23 cellular contexts compared by ENCODE assay signal in the genomic region with DNA sequence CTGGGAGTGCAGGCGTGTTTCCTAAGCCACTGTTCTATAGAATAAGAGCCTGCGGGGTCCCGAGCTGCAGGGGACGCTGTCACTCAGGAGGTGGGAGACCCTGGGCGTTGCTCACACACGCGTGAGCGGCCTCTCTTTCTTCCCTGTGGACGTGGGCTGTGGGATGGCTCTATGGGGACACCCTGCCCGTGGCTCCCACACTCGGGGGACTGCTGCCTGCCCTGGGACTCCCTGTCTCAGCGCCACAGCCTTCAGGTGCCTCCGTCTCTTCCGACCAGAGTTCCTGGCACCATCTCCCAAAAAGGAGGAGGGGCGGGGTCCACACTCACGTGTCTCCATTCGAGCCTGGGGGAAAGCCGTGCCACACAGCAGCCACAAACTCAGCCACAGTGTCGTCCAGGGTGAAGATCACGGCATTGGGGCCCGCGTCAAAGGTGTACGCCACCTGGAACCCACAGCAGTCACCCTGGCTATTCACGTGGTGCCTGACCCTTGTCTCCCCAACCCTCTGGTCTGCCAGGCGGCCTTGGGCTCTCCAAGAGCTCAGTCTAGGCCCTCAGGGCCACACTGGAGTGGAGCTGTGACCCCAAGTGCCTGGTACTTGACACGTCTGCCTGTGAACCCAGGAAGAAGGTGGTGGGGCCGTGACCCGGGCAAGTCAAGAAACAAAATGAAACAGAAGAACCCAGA. TPM values are rescaled to one million over a fixed set of nuclear protein-coding genes. Genes with fewer than 3 reads are reported as not detected.
DNase-seq lines count a peak whose midpoint lies in the region; ATAC-seq, FAIRE-seq and TF ChIP-seq lines count a peak whose summit lies in the region.
"Had no signal": no experiment of that assay in that cellular context is flagged by ENCODE, and none has a peak within 500 bp of the region (broad histone marks: within the 10 kb centered on the region; RNA-seq: fewer than 3 reads in every experiment).

No MANE protein-coding gene starts in this region.

- H2AFZ ChIP-seq in HepG2 (ENCODE audit: low read length), result no peak overlapping the region

- H3K4me2 ChIP-seq in HepG2 (ENCODE audit: low read depth, low read length), result no peak overlapping the region

- H3K27me3 ChIP-seq in HepG2 (ENCODE audit: control insufficient read depth in 1 of 2, insufficient read depth in 2 of 2, low read length in 2 of 2) (no peaks in the 10 kb centered on the region), right lobe of liver (no peaks in the 10 kb centered on the region)
- H3K27me3 ChIP-seq: Peyer's patch had no signal

- H3K4me1 Mint-ChIP-seq in activated CD4-positive, alpha-beta T cell treated with anti-CD3 and anti-CD28 coated beads for 36 hours, result peaks cover 10% of the 10 kb centered on the region
- H3K4me1 Mint-ChIP-seq in natural killer cell, result peaks cover 36 to 45% of the 10 kb centered on the region in 2 donors

- 93% methylated on average over 26 of the region's 28 CpGs for WGBS in HepG2 (ENCODE audit: low lambda C conversion rate)
- WGBS in right lobe of liver (ENCODE audit: insufficient coverage, low coverage, low lambda C conversion rate, missing lambda C conversion rate), result 73% methylated on average over 7 of the region's 28 CpGs

- in situ Hi-C loops in HepG2 (cut with HindIII; ENCODE audit: extremely low pct_ligation_motif_present, low pct_unique_long_range_greater_than_20kb) (no loop called here), KBM-7 (cut with MboI; ENCODE audit: low pct_unique_long_range_greater_than_20kb, low sequenced_read_pairs) (no loop called here)

- POLR2A ChIA-PET in activated CD4-positive, alpha-beta T cell treated with anti-CD3 and anti-CD28 coated beads for 36 hours (lab: Charles Lee), result no interaction called here
- POLR2A ChIA-PET in HepG2 (lab: Yijun Ruan, JAX), result interaction anchor here (1.1 kb wide), 1 partner anchor 8 kb away, joined by 3 read pairs; the partner anchor contains the start of gene MVD

- intact Hi-C loops in activated CD4-positive, alpha-beta T cell treated with anti-CD3 and anti-CD28 coated beads for 36 hours (cut with DNase I, micrococcal nuclease), result no loop called here
- intact Hi-C loops in HepG2 (cut with micrococcal nuclease; ENCODE audit: unreplicated experiment), result loop anchor here (5.0 kb wide), 1 partner anchor 57 kb away; no protein-coding TSS in a partner anchor
- intact Hi-C loops in right lobe of liver (cut with DNase I), result no loop called here
- intact Hi-C loops in natural killer cell (cut with micrococcal nuclease), result loop anchor here (1.0 to 5.0 kb wide), 2 partner anchors 9 to 1267 kb away; partner anchors contain the start of gene MVD

- BruUV-seq in HepG2 (replicated peaks; lab: Mats Ljungman, UMichigan), result no TSS peak

- TF ChIP-seq RAD21 in HepG2 (CRISPR knock-in tag; IDR thresholded peaks at IDR 0.05), result no peak

- H4K20me1 ChIP-seq in HepG2 (ENCODE audit: insufficient read depth, low read length), result peaks cover 24% of the 10 kb centered on the region

- no peaks in the 10 kb centered on the region for H3K9me3 ChIP-seq in HepG2 (ENCODE audit: low read length)
- H3K9me3 ChIP-seq in right lobe of liver, result no peaks in the 10 kb centered on the region
- H3K9me3 ChIP-seq: Caco-2, Peyer's patch had no signal

- no peak overlapping the region for H3K4me3 Mint-ChIP-seq in activated CD4-positive, alpha-beta T cell treated with anti-CD3 and anti-CD28 coated beads for 36 hours
- peak overlapping the region; percentile 78 for H3K4me3 Mint-ChIP-seq in natural killer cell

- H3K4me3 ChIP-seq in HepG2 (replicated peaks in 1 of 3; ENCODE audit: insufficient read depth in 1 of 3, low read depth in 2 of 3, low read length in 3 of 3) (no peak overlapping the region), right lobe of liver (no peak overlapping the region), coronary artery (no peak overlapping the region)
- H3K4me3 ChIP-seq: Peyer's patch had no signal

- no peaks in the 10 kb centered on the region for H3K27me3 Mint-ChIP-seq in activated CD4-positive, alpha-beta T cell treated with anti-CD3 and anti-CD28 coated beads for 36 hours
- no peaks in the 10 kb centered on the region for H3K27me3 Mint-ChIP-seq in natural killer cell (ENCODE audit: low read depth in 2 of 2)
- H3K27me3 Mint-ChIP-seq: CD4-positive, CD25-positive, alpha-beta regulatory T cell had no signal

- H3K4me1 ChIP-seq in HepG2 (ENCODE audit: insufficient read depth, low read length) (peaks cover 22% of the 10 kb centered on the region), right lobe of liver (no peaks in the 10 kb centered on the region)

- H3K79me2 ChIP-seq in HepG2 (ENCODE audit: insufficient read depth, low read length), result peaks cover 38% of the 10 kb centered on the region

- TF ChIP-seq CTCF in HepG2 (CRISPR knock-in tag; IDR thresholded peaks at IDR 0.05) (no peak), right lobe of liver (IDR thresholded peaks at IDR 0.05) (no peak), natural killer cell (IDR thresholded peaks at IDR 0.05) (no peak), coronary artery (IDR thresholded peaks at IDR 0.05) (no peak)

- CTCF ChIA-PET in activated CD4-positive, alpha-beta T cell treated with anti-CD3 and anti-CD28 coated beads for 36 hours (lab: Charles Lee), result no interaction called here
- CTCF ChIA-PET in HepG2 (lab: Yijun Ruan, JAX; ENCODE audit: low intra/inter-chr PET ratio, low total read pairs), result no interaction called here

- no peak overlapping the region for H3K9ac ChIP-seq in HepG2 (ENCODE audit: insufficient read depth, low read depth, low read length)

- DNase-seq in activated CD4-positive, alpha-beta T cell treated with anti-CD3 and anti-CD28 coated beads for 36 hours, result no peak
- no peak for DNase-seq in activated CD4-positive, alpha-beta T cell treated with anti-CD3 and anti-CD28 coated beads for 4 hours
- DNase-seq in HepG2 (ENCODE audit: low spot score), result no peak
- no peak for DNase-seq in right lobe of liver
- no peak for DNase-seq in natural killer cell
- no peak for DNase-seq in coronary artery (ENCODE audit: low spot score)
- no peak for DNase-seq in KBM-7
- DNase-seq: AML-193; Caco-2; CD4-positive, CD25-positive, alpha-beta regulatory T cell; DMS153; GDM1; GOT3; KG1; NCI-H1105 treated with DMSO at 0.1 percent for 48 hours; NCI-H1694; NCI-H2081 treated with DMSO at 0.1 percent for 48 hours; NCI-H446 treated with DMSO at 0.1 percent for 48 hours; Peyer's patch had no signal

- no peak for FAIRE-seq in HepG2 (lab: Jason Lieb, UNC)

- ATAC-seq in activated CD4-positive, alpha-beta T cell treated with anti-CD3 and anti-CD28 coated beads for 36 hours, result no peak
- ATAC-seq in HepG2 (no peak), right lobe of liver (no peak), natural killer cell (no peak), GM21737 (IDR thresholded peaks at IDR 0.05; ENCODE audit: unreplicated experiment) (no peak)
- ATAC-seq: Right ventricle myocardium inferior had no signal

- H3K36me3 Mint-ChIP-seq in activated CD4-positive, alpha-beta T cell treated with anti-CD3 and anti-CD28 coated beads for 36 hours (ENCODE audit: low read depth), result peaks cover 14% of the 10 kb centered on the region
- no peaks in the 10 kb centered on the region for H3K36me3 Mint-ChIP-seq in natural killer cell

- TF ChIP-seq POLR2A in HepG2 (IDR thresholded peaks at IDR 0.05; ENCODE audit: insufficient read depth in 1 of 2, low read depth in 2 of 2, low read length in 2 of 2) (no peak), right lobe of liver (IDR thresholded peaks at IDR 0.05) (no peak)

- H3K36me3 ChIP-seq in HepG2 (replicated peaks in 1 of 2; ENCODE audit: control insufficient read depth in 1 of 2, insufficient read depth in 2 of 2, low read length in 2 of 2) (peaks cover 13 to 52% of the 10 kb centered on the region in 2 experiments), right lobe of liver (peaks cover 0 to 36% (median 0%) of the 10 kb centered on the region in 4 donors)

- peak overlapping the region; percentile 37 for H3K27ac Mint-ChIP-seq in activated CD4-positive, alpha-beta T cell treated with anti-CD3 and anti-CD28 coated beads for 36 hours
- H3K27ac Mint-ChIP-seq in natural killer cell, result peak overlapping the region; percentile 96 to 99

- H3K27ac ChIP-seq in HepG2 (ENCODE audit: extremely low read length, insufficient read depth, low read length), result no peak overlapping the region
- H3K27ac ChIP-seq in right lobe of liver, result no peak overlapping the region
- H3K27ac ChIP-seq in coronary artery, result no peak overlapping the region
- H3K27ac ChIP-seq: 22Rv1, Peyer's patch had no signal

- no peaks in the 10 kb centered on the region for H3K9me3 Mint-ChIP-seq in activated CD4-positive, alpha-beta T cell treated with anti-CD3 and anti-CD28 coated beads for 36 hours (ENCODE audit: low read depth)
- no peaks in the 10 kb centered on the region for H3K9me3 Mint-ChIP-seq in natural killer cell

- TF ChIP-seq EP300 in HepG2 (IDR thresholded peaks at IDR 0.05; ENCODE audit: low read depth in 2 of 2, low read length in 2 of 2) (no peak), HepG2 (CRISPR knock-in tag; IDR thresholded peaks at IDR 0.05; ENCODE audit: borderline replicate concordance) (no peak)

RNA-seq across cellular contexts. Expression of gene CYBA, which starts 3.7 kb away (rescaled TPM):
- 100 to 1,000 TPM; 155 to 200 TPM for total RNA-seq in activated CD4-positive, alpha-beta T cell treated with anti-CD3 and anti-CD28 coated beads for 36 hours
- 84.2 and 250 TPM in 2 replicates for total RNA-seq in HepG2 (2016; rRNA removed; fragmentation: Illumina TruSeq; extraction: Trizol)
- 92.1 and 114 TPM in 2 replicates for total RNA-seq in HepG2 (2016; cell fraction: cytosol; rRNA removed; fragmentation: Illumina TruSeq; extraction: Trizol; ENCODE audit: low read depth)
- 90.4 and 246 TPM in 2 replicates for total RNA-seq in HepG2 (2016; cell fraction: insoluble cytoplasmic fraction; rRNA removed; fragmentation: Illumina TruSeq; extraction: Trizol)
- total RNA-seq in HepG2 (2016; cell fraction: membrane; rRNA removed; fragmentation: Illumina TruSeq; extraction: Trizol), result 55.3 and 74.3 TPM in 2 replicates
- 170 and 197 TPM in 2 replicates for total RNA-seq in HepG2 (2016; cell fraction: nucleus; rRNA removed; fragmentation: Illumina TruSeq; extraction: Trizol)
- 196 and 258 TPM in 2 replicates for polyA plus RNA-seq in HepG2 (2011; rRNA removed)
- 338 and 484 TPM in 2 replicates for polyA plus RNA-seq in HepG2 (2011; cell fraction: cytosol; rRNA removed)
- 620 and 660 TPM in 2 replicates for polyA plus RNA-seq in HepG2 (2011; cell fraction: nucleus; rRNA removed)
- 207 and 213 TPM in 2 replicates for polyA plus RNA-seq in HepG2 (2012)
- polyA plus RNA-seq in HepG2 (2016; cell fraction: cytosol; fragmentation: Illumina TruSeq; extraction: Trizol; ENCODE audit: low read depth), result 111 and 128 TPM in 2 replicates
- 97.6 and 108 TPM in 2 replicates for polyA plus RNA-seq in HepG2 (2016; cell fraction: insoluble cytoplasmic fraction; fragmentation: Illumina TruSeq; extraction: Trizol; ENCODE audit: low read depth)
- polyA plus RNA-seq in HepG2 (2016; cell fraction: membrane; fragmentation: Illumina TruSeq; extraction: Trizol; ENCODE audit: low read depth), result 58.9 and 66.6 TPM in 2 replicates
- polyA plus RNA-seq in HepG2 (2016; cell fraction: nucleus; fragmentation: Illumina TruSeq; extraction: Trizol; ENCODE audit: insufficient read depth, low read depth), result 462 and 471 TPM in 2 replicates
- polyA minus RNA-seq in HepG2 (2011; rRNA and poly(A)+ RNA removed; ENCODE audit: low replicate concordance), result 170 and 432 TPM in 2 replicates
- polyA minus RNA-seq in HepG2 (2011; cell fraction: cytosol; rRNA and poly(A)+ RNA removed), result 173 and 183 TPM in 2 replicates
- polyA minus RNA-seq in HepG2 (2011; cell fraction: nucleus; rRNA and poly(A)+ RNA removed), result 79.1 and 82.6 TPM in 2 replicates
- 10 to 100 TPM; 22.8 to 70.0 (median 41.3) TPM for total RNA-seq in right lobe of liver
- 1,000 to 10,000 TPM; 1,001 to 1,351 (median 1,051) TPM for total RNA-seq in natural killer cell

RNA-seq across cellular contexts. Expression of gene MVD, which starts 8.4 kb away (rescaled TPM):
- 10 to 100 TPM; 62.8 to 81.1 TPM for total RNA-seq in activated CD4-positive, alpha-beta T cell treated with anti-CD3 and anti-CD28 coated beads for 36 hours
- total RNA-seq in HepG2 (2016; rRNA removed; fragmentation: Illumina TruSeq; extraction: Trizol), result 128 and 187 TPM in 2 replicates
- total RNA-seq in HepG2 (2016; cell fraction: cytosol; rRNA removed; fragmentation: Illumina TruSeq; extraction: Trizol; ENCODE audit: low read depth), result 86.8 and 92.1 TPM in 2 replicates
- 110 and 194 TPM in 2 replicates for total RNA-seq in HepG2 (2016; cell fraction: insoluble cytoplasmic fraction; rRNA removed; fragmentation: Illumina TruSeq; extraction: Trizol)
- total RNA-seq in HepG2 (2016; cell fraction: membrane; rRNA removed; fragmentation: Illumina TruSeq; extraction: Trizol), result 93.3 and 93.5 TPM in 2 replicates
- 150 and 173 TPM in 2 replicates for total RNA-seq in HepG2 (2016; cell fraction: nucleus; rRNA removed; fragmentation: Illumina TruSeq; extraction: Trizol)
- polyA plus RNA-seq in HepG2 (2011; rRNA removed), result 28.1 and 68.9 TPM in 2 replicates
- polyA plus RNA-seq in HepG2 (2011; cell fraction: cytosol; rRNA removed), result 33.1 and 34.9 TPM in 2 replicates
- 340 and 407 TPM in 2 replicates for polyA plus RNA-seq in HepG2 (2011; cell fraction: nucleus; rRNA removed)
- polyA plus RNA-seq in HepG2 (2012), result 81.3 and 104 TPM in 2 replicates
- 49.5 and 55.8 TPM in 2 replicates for polyA plus RNA-seq in HepG2 (2016; cell fraction: cytosol; fragmentation: Illumina TruSeq; extraction: Trizol; ENCODE audit: low read depth)
- 117 and 128 TPM in 2 replicates for polyA plus RNA-seq in HepG2 (2016; cell fraction: insoluble cytoplasmic fraction; fragmentation: Illumina TruSeq; extraction: Trizol; ENCODE audit: low read depth)
- 64.4 TPM in 2 replicates for polyA plus RNA-seq in HepG2 (2016; cell fraction: membrane; fragmentation: Illumina TruSeq; extraction: Trizol; ENCODE audit: low read depth)
- 435 and 459 TPM in 2 replicates for polyA plus RNA-seq in HepG2 (2016; cell fraction: nucleus; fragmentation: Illumina TruSeq; extraction: Trizol; ENCODE audit: insufficient read depth, low read depth)
- 8.9 and 43.8 TPM in 2 replicates for polyA minus RNA-seq in HepG2 (2011; rRNA and poly(A)+ RNA removed; ENCODE audit: low replicate concordance)
- polyA minus RNA-seq in HepG2 (2011; cell fraction: cytosol; rRNA and poly(A)+ RNA removed), result 24.2 and 37.5 TPM in 2 replicates
- 34.4 and 55.3 TPM in 2 replicates for polyA minus RNA-seq in HepG2 (2011; cell fraction: nucleus; rRNA and poly(A)+ RNA removed)
- total RNA-seq in right lobe of liver, result 10 to 100 TPM; 10.2 to 57.1 (median 15.2) TPM
- 100 to 1,000 TPM; 176 to 271 (median 185) TPM for total RNA-seq in natural killer cell

RNA-seq across cellular contexts. Expression of gene IL17C, which starts 16.1 kb away (rescaled TPM):
- total RNA-seq in activated CD4-positive, alpha-beta T cell treated with anti-CD3 and anti-CD28 coated beads for 36 hours, result under 1 TPM in 1 of 2 experiments, not detected in 1; 0.18 TPM
- total RNA-seq in HepG2 (2016; rRNA removed; fragmentation: Illumina TruSeq; extraction: Trizol), result not detected in 2 replicates
- total RNA-seq in HepG2 (2016; cell fraction: cytosol; rRNA removed; fragmentation: Illumina TruSeq; extraction: Trizol; ENCODE audit: low read depth), result not detected in 2 replicates
- total RNA-seq in HepG2 (2016; cell fraction: insoluble cytoplasmic fraction; rRNA removed; fragmentation: Illumina TruSeq; extraction: Trizol), result not detected in 2 replicates
- not detected in 2 replicates for total RNA-seq in HepG2 (2016; cell fraction: membrane; rRNA removed; fragmentation: Illumina TruSeq; extraction: Trizol)
- total RNA-seq in HepG2 (2016; cell fraction: nucleus; rRNA removed; fragmentation: Illumina TruSeq; extraction: Trizol), result not detected in 2 replicates
- polyA plus RNA-seq in HepG2 (2011; rRNA removed), result not detected in 2 replicates
- polyA plus RNA-seq in HepG2 (2011; cell fraction: cytosol; rRNA removed), result not detected in 2 replicates
- polyA plus RNA-seq in HepG2 (2011; cell fraction: nucleus; rRNA removed), result not detected in 2 replicates
- polyA plus RNA-seq in HepG2 (2012), result not detected in 2 replicates
- polyA plus RNA-seq in HepG2 (2016; cell fraction: cytosol; fragmentation: Illumina TruSeq; extraction: Trizol; ENCODE audit: low read depth), result not detected in 2 replicates
- not detected in 2 replicates for polyA plus RNA-seq in HepG2 (2016; cell fraction: insoluble cytoplasmic fraction; fragmentation: Illumina TruSeq; extraction: Trizol; ENCODE audit: low read depth)
- polyA plus RNA-seq in HepG2 (2016; cell fraction: membrane; fragmentation: Illumina TruSeq; extraction: Trizol; ENCODE audit: low read depth), result not detected in 2 replicates
- not detected in 2 replicates for polyA plus RNA-seq in HepG2 (2016; cell fraction: nucleus; fragmentation: Illumina TruSeq; extraction: Trizol; ENCODE audit: insufficient read depth, low read depth)
- polyA minus RNA-seq in HepG2 (2011; rRNA and poly(A)+ RNA removed; ENCODE audit: low replicate concordance), result not detected in 2 replicates
- not detected in 2 replicates for polyA minus RNA-seq in HepG2 (2011; cell fraction: cytosol; rRNA and poly(A)+ RNA removed)
- polyA minus RNA-seq in HepG2 (2011; cell fraction: nucleus; rRNA and poly(A)+ RNA removed), result not detected in 2 replicates
- total RNA-seq in right lobe of liver, result not detected
- 1 to 10 TPM in 2 of 3 donors, under 1 TPM in 1; 0.61 to 3.0 (median 1.2) TPM for total RNA-seq in natural killer cell
- total RNA-seq: Caco-2, Daoy, Peyer's patch, Right ventricle myocardium inferior had no signal
- polyA plus RNA-seq: CD4-positive, CD25-positive, alpha-beta regulatory T cell had no signal

RNA-seq across cellular contexts. Expression of gene SNAI3, which starts 31.8 kb away (rescaled TPM):
- 1 to 10 TPM; 3.6 to 4.1 TPM for total RNA-seq in activated CD4-positive, alpha-beta T cell treated with anti-CD3 and anti-CD28 coated beads for 36 hours
- total RNA-seq in HepG2 (2016; rRNA removed; fragmentation: Illumina TruSeq; extraction: Trizol) (0.09 and 0.18 TPM in 2 replicates), right lobe of liver (under 1 TPM; 0.15 to 0.98 (median 0.35) TPM), natural killer cell (1 to 10 TPM; 8.2 to 9.2 (median 8.4) TPM)
- not detected in 2 replicates for total RNA-seq in HepG2 (2016; cell fraction: cytosol; rRNA removed; fragmentation: Illumina TruSeq; extraction: Trizol; ENCODE audit: low read depth)
- 0.13 and 0.17 TPM in 2 replicates for total RNA-seq in HepG2 (2016; cell fraction: insoluble cytoplasmic fraction; rRNA removed; fragmentation: Illumina TruSeq; extraction: Trizol)
- total RNA-seq in HepG2 (2016; cell fraction: membrane; rRNA removed; fragmentation: Illumina TruSeq; extraction: Trizol), result 0.12 TPM in 1 of 2 replicates, not detected in the other
- total RNA-seq in HepG2 (2016; cell fraction: nucleus; rRNA removed; fragmentation: Illumina TruSeq; extraction: Trizol), result not detected in 2 replicates
- 0.18 and 0.40 TPM in 2 replicates for polyA plus RNA-seq in HepG2 (2011; rRNA removed)
- polyA plus RNA-seq in HepG2 (2011; cell fraction: cytosol; rRNA removed), result 0.18 and 0.44 TPM in 2 replicates
- 0.35 and 0.64 TPM in 2 replicates for polyA plus RNA-seq in HepG2 (2011; cell fraction: nucleus; rRNA removed)
- polyA plus RNA-seq in HepG2 (2012), result 0.40 and 0.47 TPM in 2 replicates
- polyA plus RNA-seq in HepG2 (2016; cell fraction: cytosol; fragmentation: Illumina TruSeq; extraction: Trizol; ENCODE audit: low read depth), result 0.08 TPM in 1 of 2 replicates, not detected in the other
- polyA plus RNA-seq in HepG2 (2016; cell fraction: insoluble cytoplasmic fraction; fragmentation: Illumina TruSeq; extraction: Trizol; ENCODE audit: low read depth), result 0.26 TPM in 1 of 2 replicates, not detected in the other
- 0.15 and 0.21 TPM in 2 replicates for polyA plus RNA-seq in HepG2 (2016; cell fraction: membrane; fragmentation: Illumina TruSeq; extraction: Trizol; ENCODE audit: low read depth)
- polyA plus RNA-seq in HepG2 (2016; cell fraction: nucleus; fragmentation: Illumina TruSeq; extraction: Trizol; ENCODE audit: insufficient read depth, low read depth), result 0.27 TPM in 1 of 2 replicates, not detected in the other
- 0.84 TPM in 1 of 2 replicates, not detected in the other for polyA minus RNA-seq in HepG2 (2011; rRNA and poly(A)+ RNA removed; ENCODE audit: low replicate concordance)
- not detected in 2 replicates for polyA minus RNA-seq in HepG2 (2011; cell fraction: cytosol; rRNA and poly(A)+ RNA removed)
- not detected in 2 replicates for polyA minus RNA-seq in HepG2 (2011; cell fraction: nucleus; rRNA and poly(A)+ RNA removed)
- total RNA-seq: Daoy had no signal

RNA-seq across cellular contexts. Expression of gene RNF166, which starts 51.7 kb away (rescaled TPM):
- total RNA-seq in activated CD4-positive, alpha-beta T cell treated with anti-CD3 and anti-CD28 coated beads for 36 hours, result 10 to 100 TPM; 44.0 to 49.7 TPM
- 15.1 and 23.0 TPM in 2 replicates for total RNA-seq in HepG2 (2016; rRNA removed; fragmentation: Illumina TruSeq; extraction: Trizol)
- total RNA-seq in HepG2 (2016; cell fraction: cytosol; rRNA removed; fragmentation: Illumina TruSeq; extraction: Trizol; ENCODE audit: low read depth), result 36.0 and 37.2 TPM in 2 replicates
- total RNA-seq in HepG2 (2016; cell fraction: insoluble cytoplasmic fraction; rRNA removed; fragmentation: Illumina TruSeq; extraction: Trizol), result 17.3 and 23.3 TPM in 2 replicates
- 41.6 and 45.9 TPM in 2 replicates for total RNA-seq in HepG2 (2016; cell fraction: membrane; rRNA removed; fragmentation: Illumina TruSeq; extraction: Trizol)
- total RNA-seq in HepG2 (2016; cell fraction: nucleus; rRNA removed; fragmentation: Illumina TruSeq; extraction: Trizol), result 14.0 and 14.1 TPM in 2 replicates
- 21.4 and 26.2 TPM in 2 replicates for polyA plus RNA-seq in HepG2 (2011; rRNA removed)
- polyA plus RNA-seq in HepG2 (2011; cell fraction: cytosol; rRNA removed), result 14.8 and 24.4 TPM in 2 replicates
- polyA plus RNA-seq in HepG2 (2011; cell fraction: nucleus; rRNA removed), result 83.8 and 91.3 TPM in 2 replicates
- polyA plus RNA-seq in HepG2 (2012), result 12.2 and 16.1 TPM in 2 replicates
- polyA plus RNA-seq in HepG2 (2016; cell fraction: cytosol; fragmentation: Illumina TruSeq; extraction: Trizol; ENCODE audit: low read depth), result 22.9 and 25.4 TPM in 2 replicates
- 19.2 and 20.2 TPM in 2 replicates for polyA plus RNA-seq in HepG2 (2016; cell fraction: insoluble cytoplasmic fraction; fragmentation: Illumina TruSeq; extraction: Trizol; ENCODE audit: low read depth)
- 32.0 and 34.1 TPM in 2 replicates for polyA plus RNA-seq in HepG2 (2016; cell fraction: membrane; fragmentation: Illumina TruSeq; extraction: Trizol; ENCODE audit: low read depth)
- 36.7 and 43.4 TPM in 2 replicates for polyA plus RNA-seq in HepG2 (2016; cell fraction: nucleus; fragmentation: Illumina TruSeq; extraction: Trizol; ENCODE audit: insufficient read depth, low read depth)
- 11.5 and 25.6 TPM in 2 replicates for polyA minus RNA-seq in HepG2 (2011; rRNA and poly(A)+ RNA removed; ENCODE audit: low replicate concordance)
- 12.9 and 17.8 TPM in 2 replicates for polyA minus RNA-seq in HepG2 (2011; cell fraction: cytosol; rRNA and poly(A)+ RNA removed)
- polyA minus RNA-seq in HepG2 (2011; cell fraction: nucleus; rRNA and poly(A)+ RNA removed), result 14.2 and 18.7 TPM in 2 replicates
- total RNA-seq in right lobe of liver, result 10 to 100 TPM in 2 of 6 experiments, 1 to 10 TPM in 4; 8.1 to 12.8 (median 10.0) TPM
- 100 to 1,000 TPM; 459 to 712 (median 501) TPM for total RNA-seq in natural killer cell

Comparison
In these comparisons a context has a peak if more than half of its experiments do, and no peak if none do; other contexts are left out.
1. intact Hi-C loops: an anchor here in HepG2 (5.0 kb wide) and natural killer cell (1.0 to 5.0 kb wide); none called in activated CD4-positive, alpha-beta T cell treated with anti-CD3 and anti-CD28 coated beads for 36 hours and right lobe of liver.